14 cellular contexts compared by ENCODE assay signal in the genomic region with DNA sequence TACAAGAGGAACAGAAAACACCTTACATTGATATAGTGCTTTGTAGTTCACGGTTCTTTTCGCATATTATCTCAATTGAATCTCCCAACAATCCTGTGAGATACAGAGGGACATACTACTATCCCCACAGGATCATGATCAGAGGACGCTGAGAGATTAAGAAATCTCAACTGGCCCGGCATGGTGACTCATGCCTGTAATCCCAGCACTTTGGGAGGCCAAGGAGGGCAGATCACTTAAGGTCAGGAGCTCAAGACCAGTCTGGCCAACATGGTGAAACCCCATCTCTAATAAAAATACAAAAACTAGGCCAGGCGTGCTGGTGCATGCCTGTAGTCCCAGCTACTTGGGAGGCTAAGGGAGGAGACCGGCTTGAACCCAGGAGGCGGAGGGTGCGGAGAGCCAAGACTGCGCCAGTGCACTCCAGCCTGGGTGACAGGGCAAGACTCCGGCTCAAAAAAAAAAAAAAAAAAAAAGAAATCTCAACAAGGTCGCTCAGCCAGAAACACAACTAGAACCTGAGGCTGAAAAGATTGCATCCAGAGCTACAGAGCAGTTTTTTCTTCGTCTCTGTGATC. TPM values are rescaled to one million over a fixed set of nuclear protein-coding genes. Genes with fewer than 3 reads are reported as not detected.
A peak's percentile ranks its signal among the peaks of the same experiment; 100 is the strongest.
DNase-seq lines count a peak whose midpoint lies in the region; ATAC-seq and TF ChIP-seq lines count a peak whose summit lies in the region.
"Had no signal": no experiment of that assay in that cellular context is flagged by ENCODE, and none has a peak within 500 bp of the region (broad histone marks: within the 10 kb centered on the region; RNA-seq: fewer than 3 reads in every experiment).

No MANE protein-coding gene starts in this region.

- H3K27ac ChIP-seq in left lung (peak overlapping the region in 1 of 2 donors; percentile 80), OCI-LY7 (ENCODE audit: low read depth, low read length, poor library complexity, severe bottlenecking) (no peak overlapping the region)

- intact Hi-C loops in left lung (cut with DNase I) (loop anchor here in 1 of 2 donors (5.0 to 10.0 kb wide), 3 partner anchors 118 to 206 kb away; partner anchors contain the start of gene SAT1), OCI-LY7 (cut with micrococcal nuclease; ENCODE audit: unreplicated experiment) (no loop called here)

- H3K27me3 Mint-ChIP-seq in type B pancreatic cell, result no peaks in the 10 kb centered on the region
- H3K27me3 Mint-ChIP-seq: memory B cell had no signal

- H3K9me3 Mint-ChIP-seq in type B pancreatic cell, result no peaks in the 10 kb centered on the region
- H3K9me3 Mint-ChIP-seq: memory B cell had no signal

- TF ChIP-seq CTCF in left lung (IDR thresholded peaks at IDR 0.05) (no peak), type B pancreatic cell (conservative IDR thresholded peaks at IDR 0.05) (no peak), OCI-LY7 (conservative IDR thresholded peaks at IDR 0.05; ENCODE audit: low read length) (no peak)

- no peak overlapping the region for H3K4me2 ChIP-seq in OCI-LY7 (ENCODE audit: low read length)

- in situ Hi-C loops in ACHN (cut with HindIII; ENCODE audit: low pct_ligation_motif_present, low pct_unique_long_range_greater_than_20kb, low sequenced_read_pairs), result loop anchor here (10.0 kb wide), 1 partner anchor 196 kb away; no protein-coding TSS in a partner anchor

- no peak overlapping the region for H2AFZ ChIP-seq in OCI-LY7 (ENCODE audit: low read length)

- H3K79me2 ChIP-seq in OCI-LY7 (ENCODE audit: insufficient read depth, low read depth, low read length), result peaks cover under 1% of the 10 kb centered on the region; the same call in 1 of the 2 replicates

- peaks cover 44% of the 10 kb centered on the region for H3K4me1 ChIP-seq in adipocyte (ENCODE audit: control insufficient read depth, insufficient read depth, low read length)
- peaks cover 5 to 26% of the 10 kb centered on the region in 2 donors for H3K4me1 ChIP-seq in left lung
- H3K4me1 ChIP-seq in OCI-LY7 (ENCODE audit: insufficient read depth, low read length, poor library complexity, severe bottlenecking), result peaks cover 15% of the 10 kb centered on the region

- ATAC-seq in left lung (peak; percentile 5), GM21447 (IDR thresholded peaks at IDR 0.05; ENCODE audit: unreplicated experiment) (no peak)

- H3K27me3 ChIP-seq in adipocyte (replicated peaks; ENCODE audit: control insufficient read depth, insufficient read depth, low read length) (no peaks in the 10 kb centered on the region), left lung (no peaks in the 10 kb centered on the region)
- H3K27me3 ChIP-seq: right lobe of liver had no signal

- BruUV-seq in OCI-LY7 (replicated peaks; lab: Mats Ljungman, UMichigan), result no TSS peak

- H4K20me1 ChIP-seq in OCI-LY7 (ENCODE audit: insufficient read depth, low read length), result no peaks in the 10 kb centered on the region

- no peaks in the 10 kb centered on the region for H3K9me2 ChIP-seq in OCI-LY7 (ENCODE audit: insufficient read depth, low read length)

- H3K4me1 Mint-ChIP-seq in type B pancreatic cell (ENCODE audit: unreplicated experiment), result peaks cover 30% of the 10 kb centered on the region

- H3K4me3 Mint-ChIP-seq in type B pancreatic cell, result peak overlapping the region; percentile 46
- H3K4me3 Mint-ChIP-seq: IgD-negative memory B cell, memory B cell had no signal

- CTCF ChIA-PET in OCI-LY7 (lab: Charles Lee; ENCODE audit: unreplicated experiment), result interaction anchor here (0.7 kb wide), 1 partner anchor 206 kb away, joined by 3 read pairs; no protein-coding TSS in a partner anchor

- H3K9ac ChIP-seq in adipocyte (ENCODE audit: low read length), result peak overlapping the region; percentile 75

- H3K27ac Mint-ChIP-seq in type B pancreatic cell, result no peak overlapping the region
- H3K27ac Mint-ChIP-seq: IgD-negative memory B cell, memory B cell had no signal

- H3K36me3 ChIP-seq in adipocyte (ENCODE audit: control insufficient read depth, insufficient read depth, low read length, severe bottlenecking) (no peaks in the 10 kb centered on the region), left lung (no peaks in the 10 kb centered on the region), OCI-LY7 (ENCODE audit: insufficient read depth, low read length) (no peaks in the 10 kb centered on the region)
- H3K36me3 ChIP-seq: right lobe of liver had no signal

- DNase-seq in HT1080 (ENCODE audit: low read depth), result peak; percentile 3
- DNase-seq in adipocyte (ENCODE audit: low read depth), result no peak
- no peak for DNase-seq in left lung
- no peak for DNase-seq in type B pancreatic cell (ENCODE audit: extremely low spot score, unreplicated experiment)
- no peak for DNase-seq in OCI-LY7 (ENCODE audit: low spot score)
- DNase-seq in ACHN, result no peak
- DNase-seq: activated CD4-positive, alpha-beta T cell treated with anti-CD3 and anti-CD28 coated beads for 4 hours; activated gamma-delta T cell; NCI-H345; right lobe of liver had no signal

- peaks cover 3% of the 10 kb centered on the region for H3K36me3 Mint-ChIP-seq in type B pancreatic cell
- H3K36me3 Mint-ChIP-seq: IgD-negative memory B cell, memory B cell had no signal

- H3K4me3 ChIP-seq in adipocyte (ENCODE audit: low read length) (no peak overlapping the region), left lung (no peak overlapping the region), OCI-LY7 (ENCODE audit: low read depth, low read length, poor library complexity, severe bottlenecking) (no peak overlapping the region)
- H3K4me3 ChIP-seq: right lobe of liver had no signal

- POLR2A ChIA-PET in OCI-LY7 (lab: Charles Lee), result interaction anchor here (2.1 kb wide), 1 partner anchor 117 kb away, joined by 13 read pairs; the partner anchor contains the start of gene SAT1

- H3K9me3 ChIP-seq in adipocyte (ENCODE audit: control insufficient read depth, low read length) (no peaks in the 10 kb centered on the region), left lung (no peaks in the 10 kb centered on the region), OCI-LY7 (ENCODE audit: low read length) (no peaks in the 10 kb centered on the region)
- H3K9me3 ChIP-seq: right lobe of liver had no signal

RNA-seq across cellular contexts. Expression of gene APOO, which starts 7.4 kb away (rescaled TPM):
- 20.7 and 27.7 TPM in 2 replicates for total RNA-seq in HT1080 (2014; rRNA removed; shearing (Covaris generic))
- 27.4 and 31.2 TPM in 2 replicates for polyA plus RNA-seq in HT1080 (2015; cell fraction: cytosol; rRNA removed)
- 15.4 and 17.6 TPM in 2 replicates for polyA plus RNA-seq in HT1080 (2015; cell fraction: nucleus; rRNA removed)
- total RNA-seq in left lung, result 10 to 100 TPM; 20.1 to 23.1 TPM
- 45.8 and 78.2 TPM in 2 replicates for total RNA-seq in type B pancreatic cell (ENCODE audit: low replicate concordance)
- total RNA-seq in OCI-LY7 (2014; rRNA removed; shearing (Covaris generic)), result 11.2 and 18.1 TPM in 2 replicates
- total RNA-seq in OCI-LY7 (2022), result 17.5 and 25.7 TPM in 2 replicates

RNA-seq across cellular contexts. Expression of gene CXorf58, which starts 7.5 kb away (rescaled TPM):
- total RNA-seq in HT1080 (2014; rRNA removed; shearing (Covaris generic)), result 0.07 TPM in 1 of 2 replicates, not detected in the other
- 0.06 and 0.09 TPM in 2 replicates for polyA plus RNA-seq in HT1080 (2015; cell fraction: cytosol; rRNA removed)
- not detected in 2 replicates for polyA plus RNA-seq in HT1080 (2015; cell fraction: nucleus; rRNA removed)
- total RNA-seq in left lung (not detected), type B pancreatic cell (ENCODE audit: low replicate concordance) (0.40 TPM in 1 of 2 replicates, not detected in the other), OCI-LY7 (2022) (0.46 TPM in 1 of 2 replicates, not detected in the other)
- not detected in 2 replicates for total RNA-seq in OCI-LY7 (2014; rRNA removed; shearing (Covaris generic))
- total RNA-seq: right lobe of liver, urinary bladder had no signal
